ENCODE assay signal across 24 cellular contexts in the genomic region with DNA sequence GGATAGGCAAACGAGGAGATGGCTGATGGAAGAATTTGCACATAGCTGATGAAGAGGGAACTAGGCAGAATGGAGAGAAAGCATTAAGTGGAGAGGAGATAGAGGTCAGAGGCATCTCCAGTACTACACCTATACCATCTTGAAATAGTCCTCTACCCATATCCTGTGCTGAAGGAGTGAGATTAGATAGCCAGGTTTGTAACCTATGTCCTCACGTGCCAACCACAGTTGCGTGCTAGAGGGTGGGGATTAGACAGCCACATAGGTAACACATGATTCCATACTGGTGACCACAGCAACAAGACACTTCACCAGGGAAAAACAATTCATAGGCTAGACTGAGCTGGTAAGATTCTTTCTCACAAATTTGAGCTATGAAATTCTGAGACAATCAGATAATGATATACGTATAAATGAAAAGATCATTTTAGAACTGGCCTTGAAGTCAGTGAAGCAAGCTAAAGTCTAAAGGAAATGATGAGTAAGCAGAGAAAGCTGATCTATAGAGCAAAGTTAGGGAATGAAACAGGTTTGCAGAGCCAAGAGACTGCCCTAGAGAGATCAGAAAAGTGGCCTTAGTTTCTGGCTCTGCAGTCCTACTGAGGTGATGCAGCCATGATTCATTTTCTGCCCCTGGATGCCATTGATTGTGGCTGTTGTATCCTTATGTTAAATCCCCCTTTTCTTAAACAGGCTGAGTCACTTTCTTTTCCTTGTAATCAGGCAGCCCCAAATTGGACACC. TPM values are rescaled to one million over a fixed set of nuclear protein-coding genes. Genes with fewer than 3 reads are reported as not detected.
A peak's percentile ranks its signal among the peaks of the same experiment; 100 is the strongest.
DNase-seq lines count a peak whose midpoint lies in the region; ATAC-seq, FAIRE-seq and TF ChIP-seq lines count a peak whose summit lies in the region.
"Had no signal": no experiment of that assay in that cellular context is flagged by ENCODE, and none has a peak within 500 bp of the region (broad histone marks: within the 10 kb centered on the region; RNA-seq: fewer than 3 reads in every experiment).

No MANE protein-coding gene starts in this region.

- H3K4me2 ChIP-seq in A549, result no peak overlapping the region
- no peak overlapping the region for H3K4me2 ChIP-seq in H9 (ENCODE audit: insufficient read depth, insufficient read length, low read length)
- H3K4me2 ChIP-seq: neural progenitor cell had no signal

- no peak overlapping the region for H3K4ac ChIP-seq in H9 (ENCODE audit: low read depth, low read length)

- no peak overlapping the region for H3K18ac ChIP-seq in H9 (ENCODE audit: insufficient read length, low read depth, low read length)

- no peak overlapping the region for H3K56ac ChIP-seq in H9 (ENCODE audit: insufficient read length, low read depth, low read length)

- H3K4me3 ChIP-seq in A549, result no peak overlapping the region
- H3K4me3 ChIP-seq: neural progenitor cell, prostate gland, SK-N-MC, skin epidermis had no signal

- no peak for TF ChIP-seq POLR2A in A549 (IDR thresholded peaks at IDR 0.05; ENCODE audit: low read length)

- H4K5ac ChIP-seq in H9 (ENCODE audit: insufficient read length, low read depth, low read length), result no peak overlapping the region

- H3K27ac Mint-ChIP-seq in H9 (peak overlapping the region in 2 of 3 experiments; percentile 9 to 13; a peak in 1 of 7 replicates), T-helper 17 cell (peak overlapping the region; percentile 62)
- H3K27ac Mint-ChIP-seq: CD4-positive, alpha-beta T cell; neural progenitor cell had no signal

- no peak overlapping the region for H2BK12ac ChIP-seq in H9 (ENCODE audit: insufficient read length, low read depth, low read length)

- CTCF ChIA-PET in A549 (lab: Yijun Ruan, JAX), result interaction anchor here (1.3 to 1.4 kb wide), 2 partner anchors 11 to 28 kb away, joined by 3 to 4 read pairs; no protein-coding TSS in a partner anchor

- H2BK5ac ChIP-seq in H9 (ENCODE audit: insufficient read length, low read length), result no peak overlapping the region

- no peaks in the 10 kb centered on the region for H3K9me3 Mint-ChIP-seq in H9
- no peaks in the 10 kb centered on the region for H3K9me3 Mint-ChIP-seq in activated T-cell treated with anti-CD3 and anti-CD28 coated beads, Interleukin-2, amount 50 U/mL, for 4 hours
- H3K9me3 Mint-ChIP-seq: CD4-positive, alpha-beta T cell; neural progenitor cell had no signal

- no peaks in the 10 kb centered on the region for H3K79me2 ChIP-seq in H9 (ENCODE audit: insufficient read depth, low read length)

- H4K91ac ChIP-seq in H9 (ENCODE audit: insufficient read length, low read depth, low read length), result no peak overlapping the region

- TF ChIP-seq EP300 in A549 (IDR thresholded peaks at IDR 0.05), result no peak

- H3T11ph ChIP-seq in H9 (ENCODE audit: low read length), result no peak overlapping the region

- H3K27ac ChIP-seq in A549 (no peak overlapping the region), H9 (ENCODE audit: insufficient read length, low read depth, low read length) (no peak overlapping the region)
- H3K27ac ChIP-seq: epithelial cell of prostate, neural progenitor cell, prostate gland, SK-N-MC, skin epidermis had no signal

- FAIRE-seq in A549 (lab: Jason Lieb, UNC) (no peak), frontal cortex (lab: Jason Lieb, UNC) (no peak)
- FAIRE-seq: HTR-8/SVneo, urothelium cell line had no signal

- no peaks in the 10 kb centered on the region for H3K79me1 ChIP-seq in H9 (ENCODE audit: insufficient read depth, low read depth, low read length, poor library complexity, severe bottlenecking)

- no peaks in the 10 kb centered on the region for H3K27me3 ChIP-seq in H9 (ENCODE audit: insufficient read depth, low read length)
- H3K27me3 ChIP-seq: neural progenitor cell had no signal

- H2BK20ac ChIP-seq in H9 (ENCODE audit: low read depth, low read length, poor library complexity, severe bottlenecking), result no peak overlapping the region

- WGBS in A549 (ENCODE audit: missing lambda C conversion rate), result 88% methylated on average over 4 of the region's 4 CpGs
- WGBS in H9 (ENCODE audit: extremely low coverage, insufficient read length, low lambda C conversion rate), result no CpG with 5 or more reads among the region's 4 CpGs

- TF ChIP-seq RAD21 in A549 (conservative IDR thresholded peaks at IDR 0.05 in 1 of 2, IDR thresholded peaks at IDR 0.05 in 1 of 2), result no peak

- H3K23me2 ChIP-seq in H9 (ENCODE audit: insufficient read length, low read depth, low read length, poor library complexity, severe bottlenecking), result no peaks in the 10 kb centered on the region

- H3K4me1 Mint-ChIP-seq in H9 (peaks cover 0 to 8% of the 10 kb centered on the region in 2 experiments; a peak in 2 of 4 replicates), T-helper 17 cell (peaks cover 8% of the 10 kb centered on the region)
- no peaks in the 10 kb centered on the region for H3K4me1 Mint-ChIP-seq in activated T-cell treated with anti-CD3 and anti-CD28 coated beads, Interleukin-2, amount 50 U/mL, for 4 hours (ENCODE audit: low read depth)
- H3K4me1 Mint-ChIP-seq: neural progenitor cell had no signal

- H2BK120ac ChIP-seq in H9 (ENCODE audit: low read depth, low read length, poor library complexity, severe bottlenecking), result no peak overlapping the region

- H3K9me3 ChIP-seq in A549 (no peaks in the 10 kb centered on the region), H9 (ENCODE audit: control insufficient read depth, low read depth, low read length) (no peaks in the 10 kb centered on the region), T-helper 17 cell (ENCODE audit: control insufficient read depth, low read length, poor library complexity, severe bottlenecking) (no peaks in the 10 kb centered on the region)
- H3K9me3 ChIP-seq: prostate gland had no signal

- H3K27me3 Mint-ChIP-seq in H9 (ENCODE audit: low read depth) (no peaks in the 10 kb centered on the region), T-helper 17 cell (no peaks in the 10 kb centered on the region)
- H3K27me3 Mint-ChIP-seq in activated T-cell treated with anti-CD3 and anti-CD28 coated beads, Interleukin-2, amount 50 U/mL, for 4 hours (ENCODE audit: low read depth), result no peaks in the 10 kb centered on the region
- H3K27me3 Mint-ChIP-seq: CD4-positive, alpha-beta T cell had no signal

- H3K9ac ChIP-seq in H9 (ENCODE audit: extremely low read depth, insufficient read length, low read length), result no peak overlapping the region
- H3K9ac ChIP-seq: neural progenitor cell had no signal

- H2AK5ac ChIP-seq in H9 (ENCODE audit: insufficient read length, low read length), result no peak overlapping the region

- H2AFZ ChIP-seq in H9 (ENCODE audit: low read length), result no peak overlapping the region
- H2AFZ ChIP-seq: neural progenitor cell had no signal

- DNase-seq in A549 (ENCODE audit: low read depth in 1 of 2, low spot score in 1 of 2), result no peak
- DNase-seq in H9, result no peak
- no peak for DNase-seq in T-helper 17 cell
- peak; percentile 16 for DNase-seq in fibroblast of peridontal ligament (ENCODE audit: extremely low read depth)
- no peak for DNase-seq in AG08396 (ENCODE audit: low spot score)
- DNase-seq in frontal cortex (ENCODE audit: low spot score in 2 of 2), result no peak
- no peak for DNase-seq in NCI-H774 (lab: John Stamatoyannopoulos, UW)
- DNase-seq in activated T-cell treated with anti-CD3 and anti-CD28 coated beads, Interleukin-2, amount 50 U/mL, for 4 hours, result no peak
- DNase-seq: CD4-positive, alpha-beta T cell; dermis blood vessel endothelial cell; NCI-H1436 treated with DMSO at 0.1 percent for 48 hours; NCI-H2171 treated with DMSO at 0.1 percent for 48 hours; stimulated activated CD4-positive, alpha-beta T cell treated with anti-CD3 and anti-CD28 coated beads, Interleukin-4, amount 100 ng/mL, for 1 hour; T1000 had no signal

- no peak; a peak in 1 of 6 replicates for ATAC-seq in A549
- no peak for ATAC-seq in T-helper 17 cell
- no peak for ATAC-seq in activated T-cell treated with anti-CD3 and anti-CD28 coated beads, Interleukin-2, amount 50 U/mL, for 4 hours

- H3K14ac ChIP-seq in H9 (ENCODE audit: insufficient read depth, low read length), result no peak overlapping the region

- no peaks in the 10 kb centered on the region for H4K20me1 ChIP-seq in H9 (ENCODE audit: control insufficient read depth, insufficient read depth, insufficient read length)

- no peak overlapping the region for H2BK15ac ChIP-seq in H9 (ENCODE audit: low read depth, low read length)

- H3K4me3 Mint-ChIP-seq in H9 (no peak overlapping the region), T-helper 17 cell (no peak overlapping the region)
- H3K4me3 Mint-ChIP-seq in activated T-cell treated with anti-CD3 and anti-CD28 coated beads, Interleukin-2, amount 50 U/mL, for 4 hours, result no peak overlapping the region
- H3K4me3 Mint-ChIP-seq: CD4-positive, alpha-beta T cell; neural progenitor cell had no signal

- H3K36me3 Mint-ChIP-seq in H9 (ENCODE audit: insufficient read depth in 1 of 3, low read depth in 3 of 3) (peaks cover 11 to 27% (median 23%) of the 10 kb centered on the region in 3 experiments; a peak in 6 of 7 replicates), T-helper 17 cell (ENCODE audit: low read depth) (peaks cover 9% of the 10 kb centered on the region)
- peaks cover 30% of the 10 kb centered on the region for H3K36me3 Mint-ChIP-seq in activated T-cell treated with anti-CD3 and anti-CD28 coated beads, Interleukin-2, amount 50 U/mL, for 4 hours (ENCODE audit: insufficient read depth)

- no peak overlapping the region for H4K8ac ChIP-seq in H9 (replicated peaks; ENCODE audit: insufficient read length, low read depth, low read length)

- POLR2A ChIA-PET in A549 (lab: Yijun Ruan, JAX), result interaction anchor here (0.5 kb wide), 1 partner anchor 18 kb away, joined by 4 read pairs; no protein-coding TSS in a partner anchor

- H3K4me1 ChIP-seq in A549 (no peaks in the 10 kb centered on the region), H9 (ENCODE audit: insufficient read depth, low read length) (no peaks in the 10 kb centered on the region)
- H3K4me1 ChIP-seq: neural progenitor cell, prostate gland had no signal

- H3K23ac ChIP-seq in H9 (ENCODE audit: insufficient read length, low read depth, low read length), result no peak overlapping the region

- TF ChIP-seq CTCF in A549 (IDR thresholded peaks at IDR 0.05) (no peak), H9 (conservative IDR thresholded peaks at IDR 0.05) (no peak)

RNA-seq across cellular contexts. Expression of gene MYNN, which starts 17.7 kb away (rescaled TPM):
- polyA plus RNA-seq in A549 (2011; rRNA removed) (29.6 and 31.6 TPM in 2 replicates), A549 (2017; fragmentation: RNase III; extraction: RNeasy Plus Mini Kit Qiagen cat#74134 plus additional on column Dnase treatment) (12.0 to 12.8 TPM (median 12.2 TPM) in 3 replicates)
- 6.1 and 6.3 TPM in 2 replicates for polyA plus RNA-seq in A549 (2012; cell fraction: cytosol; rRNA removed)
- 3.2 and 4.4 TPM in 2 replicates for polyA plus RNA-seq in A549 (2012; cell fraction: nucleus; rRNA removed)
- polyA minus RNA-seq in A549 (2011; rRNA and poly(A)+ RNA removed), result 9.5 and 13.2 TPM in 2 replicates
- total RNA-seq in H9 (2021) (15.9 and 16.3 TPM in 2 replicates), T-helper 17 cell (10 to 100 TPM; 21.0 to 21.2 TPM), frontal cortex (44.4 TPM)
- 10 to 100 TPM; 13.3 to 15.7 (median 14.8) TPM for total RNA-seq in activated T-cell treated with anti-CD3 and anti-CD28 coated beads, Interleukin-2, amount 50 U/mL, for 4 hours

RNA-seq across cellular contexts. Expression of gene ACTRT3, which starts 21.5 kb away (rescaled TPM):
- 1.8 and 2.3 TPM in 2 replicates for polyA plus RNA-seq in A549 (2011; rRNA removed)
- polyA plus RNA-seq in A549 (2012; cell fraction: cytosol; rRNA removed), result 1.0 and 1.4 TPM in 2 replicates
- polyA plus RNA-seq in A549 (2012; cell fraction: nucleus; rRNA removed), result 0.49 and 1.0 TPM in 2 replicates
- polyA plus RNA-seq in A549 (2017; fragmentation: RNase III; extraction: RNeasy Plus Mini Kit Qiagen cat#74134 plus additional on column Dnase treatment), result 2.8 to 4.4 TPM (median 3.3 TPM) in 3 replicates
- 1.1 and 2.4 TPM in 2 replicates for polyA minus RNA-seq in A549 (2011; rRNA and poly(A)+ RNA removed)
- 5.9 and 6.1 TPM in 2 replicates for total RNA-seq in H9 (2021)
- total RNA-seq in T-helper 17 cell, result not detected
- 3.3 TPM for total RNA-seq in frontal cortex
- 1 to 10 TPM; 1.1 to 1.7 (median 1.3) TPM for total RNA-seq in activated T-cell treated with anti-CD3 and anti-CD28 coated beads, Interleukin-2, amount 50 U/mL, for 4 hours
- total RNA-seq: CD4-positive, alpha-beta T cell had no signal

RNA-seq across cellular contexts. Expression of gene LRRIQ4, which starts 21.8 kb away (rescaled TPM):
- not detected in 2 replicates for polyA plus RNA-seq in A549 (2011; rRNA removed)
- not detected in 2 replicates for polyA plus RNA-seq in A549 (2012; cell fraction: cytosol; rRNA removed)
- polyA plus RNA-seq in A549 (2012; cell fraction: nucleus; rRNA removed), result not detected in 2 replicates
- polyA plus RNA-seq in A549 (2017; fragmentation: RNase III; extraction: RNeasy Plus Mini Kit Qiagen cat#74134 plus additional on column Dnase treatment), result not detected in 3 replicates
- not detected in 2 replicates for polyA minus RNA-seq in A549 (2011; rRNA and poly(A)+ RNA removed)
- 0.26 TPM in 1 of 2 replicates, not detected in the other for total RNA-seq in H9 (2021)
- total RNA-seq in T-helper 17 cell, result not detected
- 0.82 TPM for total RNA-seq in frontal cortex
- total RNA-seq in activated T-cell treated with anti-CD3 and anti-CD28 coated beads, Interleukin-2, amount 50 U/mL, for 4 hours, result not detected
- total RNA-seq: CD4-positive, alpha-beta T cell; dermis blood vessel endothelial cell; glomerular endothelial cell; mucosa of gallbladder had no signal
- polyA plus RNA-seq: liver had no signal

RNA-seq across cellular contexts. Expression of gene LRRC34, which starts 21.8 kb away (rescaled TPM):
- polyA plus RNA-seq in A549 (2011; rRNA removed) (not detected in 2 replicates), A549 (2017; fragmentation: RNase III; extraction: RNeasy Plus Mini Kit Qiagen cat#74134 plus additional on column Dnase treatment) (not detected in 3 replicates)
- polyA plus RNA-seq in A549 (2012; cell fraction: cytosol; rRNA removed), result not detected in 2 replicates
- polyA plus RNA-seq in A549 (2012; cell fraction: nucleus; rRNA removed), result not detected in 2 replicates
- not detected in 2 replicates for polyA minus RNA-seq in A549 (2011; rRNA and poly(A)+ RNA removed)
- total RNA-seq in H9 (2021) (4.6 and 5.1 TPM in 2 replicates), T-helper 17 cell (under 1 TPM; 0.77 to 0.78 TPM), frontal cortex (5.3 TPM)
- 1 to 10 TPM in 2 of 3 donors, under 1 TPM in 1; 0.35 to 1.2 (median 1.0) TPM for total RNA-seq in activated T-cell treated with anti-CD3 and anti-CD28 coated beads, Interleukin-2, amount 50 U/mL, for 4 hours

RNA-seq across cellular contexts. Expression of gene TERC, which starts 26.0 kb away (rescaled TPM):
- polyA plus RNA-seq in A549 (2011; rRNA removed) (2.2 TPM in 1 of 2 replicates, not detected in the other), A549 (2017; fragmentation: RNase III; extraction: RNeasy Plus Mini Kit Qiagen cat#74134 plus additional on column Dnase treatment) (0.25 TPM in 1 of 3 replicates, not detected in the others)
- polyA plus RNA-seq in A549 (2012; cell fraction: cytosol; rRNA removed), result 0.71 TPM in 2 replicates
- 3.6 and 7.1 TPM in 2 replicates for polyA plus RNA-seq in A549 (2012; cell fraction: nucleus; rRNA removed)
- polyA minus RNA-seq in A549 (2011; rRNA and poly(A)+ RNA removed), result 63.4 and 271 TPM in 2 replicates
- total RNA-seq in H9 (2021) (12.9 and 14.1 TPM in 2 replicates), T-helper 17 cell (10 to 100 TPM in 1 of 2 donors, 1 to 10 TPM in 1; 6.0 to 11.0 TPM), frontal cortex (61.1 TPM)
- total RNA-seq in activated T-cell treated with anti-CD3 and anti-CD28 coated beads, Interleukin-2, amount 50 U/mL, for 4 hours, result 10 to 100 TPM; 15.2 to 38.7 (median 29.0) TPM
